ENCODE assay signal across 1 cellular context in genomic region chr1:53572802-53573148, GRCh38.
TF ChIP-seq lines count a peak whose summit lies in the region.

No MANE protein-coding gene starts in this region.

TF ChIP-seq in SK-N-SH, 30 proteins besides CTCF, POLR2A, EP300 and RAD21:
- TF ChIP-seq NFIC (IDR thresholded peaks at IDR 0.05; ENCODE audit: borderline replicate concordance) (no peak), USF1 (IDR thresholded peaks at IDR 0.05; ENCODE audit: borderline replicate concordance, low read depth) (no peak)
